Comparison of ENCODE assay signal across 11 cellular contexts in the genomic region with DNA sequence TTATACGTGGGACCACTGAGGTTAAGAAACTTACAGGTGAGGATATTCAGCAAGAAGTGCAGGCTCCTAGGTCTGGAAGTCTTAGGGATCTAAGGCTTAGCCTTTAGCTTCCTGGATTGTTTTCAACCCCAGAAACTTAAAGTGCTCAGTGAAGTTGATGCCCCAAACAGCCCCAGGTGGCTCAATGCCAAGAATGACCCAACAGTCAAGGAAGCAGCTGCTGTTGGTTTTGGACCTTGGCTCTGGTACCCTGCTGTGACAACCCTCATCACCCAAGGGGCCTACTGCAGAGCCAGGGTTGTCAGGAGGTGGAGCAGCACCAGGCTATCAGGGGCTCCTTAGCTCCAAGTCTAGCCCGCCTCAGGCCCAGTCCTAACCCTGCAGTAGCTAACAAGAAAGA. TPM values are rescaled to one million over a fixed set of nuclear protein-coding genes. Genes with fewer than 3 reads are reported as not detected.
DNase-seq lines count a peak whose midpoint lies in the region; ATAC-seq lines count a peak whose summit lies in the region.
"Had no signal": no experiment of that assay in that cellular context is flagged by ENCODE, and none has a peak within 500 bp of the region (broad histone marks: within the 10 kb centered on the region; RNA-seq: fewer than 3 reads in every experiment).

No MANE protein-coding gene starts in this region.

- H3K4me3 Mint-ChIP-seq in activated CD8-positive, alpha-beta memory T cell treated with anti-CD3 and anti-CD28 coated beads, Interleukin-2, amount 10 ng/mL, durations not matched to agents 7 days and 5 days: no peak overlapping the region
- no peak overlapping the region for H3K4me3 Mint-ChIP-seq in activated CD4-positive, alpha-beta memory T cell treated with anti-CD3 and anti-CD28 coated beads for 36 hours
- H3K4me3 Mint-ChIP-seq: brain, neural progenitor cell had no signal

- peak overlapping the region; percentile 86 for H3K27ac Mint-ChIP-seq in activated CD8-positive, alpha-beta memory T cell treated with anti-CD3 and anti-CD28 coated beads, Interleukin-2, amount 10 ng/mL, durations not matched to agents 7 days and 5 days
- peak overlapping the region; percentile 95 for H3K27ac Mint-ChIP-seq in activated CD4-positive, alpha-beta memory T cell treated with anti-CD3 and anti-CD28 coated beads for 36 hours
- H3K27ac Mint-ChIP-seq: brain, neural progenitor cell had no signal

- H3K9me3 Mint-ChIP-seq in activated CD8-positive, alpha-beta memory T cell treated with anti-CD3 and anti-CD28 coated beads, Interleukin-2, amount 10 ng/mL, durations not matched to agents 7 days and 5 days (ENCODE audit: low read depth): no peaks in the 10 kb centered on the region
- no peaks in the 10 kb centered on the region for H3K9me3 Mint-ChIP-seq in activated CD4-positive, alpha-beta memory T cell treated with anti-CD3 and anti-CD28 coated beads for 36 hours
- H3K9me3 Mint-ChIP-seq: brain, neural progenitor cell had no signal

- peak overlapping the region; percentile 23 for H3K4me2 ChIP-seq in skeletal muscle satellite cell (ENCODE audit: low read length)
- H3K4me2 ChIP-seq: neural progenitor cell had no signal

- H3K36me3 Mint-ChIP-seq in activated CD8-positive, alpha-beta memory T cell treated with anti-CD3 and anti-CD28 coated beads, Interleukin-2, amount 10 ng/mL, durations not matched to agents 7 days and 5 days: peaks cover 36% of the 10 kb centered on the region
- H3K36me3 Mint-ChIP-seq in activated CD4-positive, alpha-beta memory T cell treated with anti-CD3 and anti-CD28 coated beads for 36 hours: peaks cover 79% of the 10 kb centered on the region
- H3K36me3 Mint-ChIP-seq: brain, neural progenitor cell had no signal

- H3K27me3 Mint-ChIP-seq in activated CD8-positive, alpha-beta memory T cell treated with anti-CD3 and anti-CD28 coated beads, Interleukin-2, amount 10 ng/mL, durations not matched to agents 7 days and 5 days: no peaks in the 10 kb centered on the region
- no peaks in the 10 kb centered on the region for H3K27me3 Mint-ChIP-seq in activated CD4-positive, alpha-beta memory T cell treated with anti-CD3 and anti-CD28 coated beads for 36 hours

- H3K4me3 ChIP-seq in skeletal muscle satellite cell (ENCODE audit: low read length): no peak overlapping the region
- H3K4me3 ChIP-seq: neural progenitor cell had no signal

- intact Hi-C loops in activated CD4-positive, alpha-beta memory T cell treated with anti-CD3 and anti-CD28 coated beads for 36 hours (cut with micrococcal nuclease): loop anchor here (1.0 kb wide), 1 partner anchor 8 kb away; no protein-coding TSS in a partner anchor

- H3K9ac ChIP-seq in skeletal muscle satellite cell (ENCODE audit: low read depth, low read length): no peak overlapping the region
- H3K9ac ChIP-seq: neural progenitor cell had no signal

- peaks cover 24% of the 10 kb centered on the region for H3K4me1 ChIP-seq in skeletal muscle satellite cell (ENCODE audit: control insufficient read depth, insufficient read depth, low read length)
- H3K4me1 ChIP-seq: neural progenitor cell had no signal

- no peaks in the 10 kb centered on the region for H3K27me3 ChIP-seq in skeletal muscle satellite cell (ENCODE audit: control insufficient read depth, insufficient read depth, low read length)
- H3K27me3 ChIP-seq: neural progenitor cell had no signal

- H3K36me3 ChIP-seq in skeletal muscle satellite cell (ENCODE audit: insufficient read depth, low read length): no peaks in the 10 kb centered on the region
- H3K36me3 ChIP-seq: neural progenitor cell had no signal

- no peak for DNase-seq in activated CD8-positive, alpha-beta memory T cell treated with anti-CD3 and anti-CD28 coated beads, Interleukin-2, amount 10 ng/mL, durations not matched to agents 7 days and 5 days
- DNase-seq in activated CD8-positive, alpha-beta memory T cell treated with anti-CD3 and anti-CD28 coated beads, Interleukin-2, amount 50 U/mL, for 48 hours: no peak
- DNase-seq in activated CD4-positive, alpha-beta memory T cell treated with anti-CD3 and anti-CD28 coated beads for 36 hours: no peak
- DNase-seq in hippocampal formation (lab: John Stamatoyannopoulos, UW): no peak
- no peak for DNase-seq in stimulated activated CD4-positive, alpha-beta T cell treated with anti-CD3 and anti-CD28 coated beads, Interleukin-4, amount 100 ng/mL, for 4 hours
- DNase-seq: NCI-H446 treated with DMSO at 0.1 percent for 48 hours had no signal

- POLR2A ChIA-PET in activated CD4-positive, alpha-beta memory T cell treated with anti-CD3 and anti-CD28 coated beads for 36 hours (lab: Charles Lee): interaction anchor here (0.5 to 5.7 kb wide), 8 partner anchors 12 to 238 kb away, joined by 3 to 76 read pairs (median 11); partner anchors contain the start of genes SENP1 and VDR

- H3K4me1 Mint-ChIP-seq in activated CD8-positive, alpha-beta memory T cell treated with anti-CD3 and anti-CD28 coated beads, Interleukin-2, amount 10 ng/mL, durations not matched to agents 7 days and 5 days: peaks cover 82% of the 10 kb centered on the region
- peaks cover 85% of the 10 kb centered on the region for H3K4me1 Mint-ChIP-seq in activated CD4-positive, alpha-beta memory T cell treated with anti-CD3 and anti-CD28 coated beads for 36 hours (ENCODE audit: low read depth)
- H3K4me1 Mint-ChIP-seq: neural progenitor cell had no signal

- H3K9me3 ChIP-seq in skeletal muscle satellite cell (replicated peaks; ENCODE audit: low read length): no peaks in the 10 kb centered on the region

- CTCF ChIA-PET in activated CD8-positive, alpha-beta memory T cell treated with anti-CD3 and anti-CD28 coated beads, Interleukin-2, amount 10 ng/mL, durations not matched to agents 7 days and 5 days (lab: Charles Lee): interaction anchor here (0.7 to 5.8 kb wide), 8 partner anchors 17 to 96 kb away, joined by 3 to 34 read pairs (median 6); partner anchors contain the start of genes TMEM106C and VDR
- CTCF ChIA-PET in activated CD4-positive, alpha-beta memory T cell treated with anti-CD3 and anti-CD28 coated beads for 36 hours (lab: Charles Lee): interaction anchor here (0.7 to 3.0 kb wide), 9 partner anchors 11 to 126 kb away, joined by 3 to 14 read pairs (median 4); no protein-coding TSS in a partner anchor

- peak; percentile 17 for ATAC-seq in activated CD8-positive, alpha-beta memory T cell treated with anti-CD3 and anti-CD28 coated beads, Interleukin-2, amount 10 ng/mL, durations not matched to agents 7 days and 5 days
- ATAC-seq in HG02840 (IDR thresholded peaks at IDR 0.05; ENCODE audit: low FRiP score, unreplicated experiment) (peak; percentile 5), HG03469 (IDR thresholded peaks at IDR 0.05; ENCODE audit: unreplicated experiment) (no peak)

RNA-seq across cellular contexts. Expression of gene VDR, which starts 36.8 kb away (rescaled TPM):
- 10 to 100 TPM; 34.9 to 69.8 TPM for total RNA-seq in activated CD8-positive, alpha-beta memory T cell treated with anti-CD3 and anti-CD28 coated beads, Interleukin-2, amount 10 ng/mL, durations not matched to agents 7 days and 5 days
- total RNA-seq in activated CD4-positive, alpha-beta memory T cell treated with anti-CD3 and anti-CD28 coated beads for 36 hours: 100 to 1,000 TPM; 156 TPM
- 7.9 and 9.8 TPM in 2 replicates for total RNA-seq in skeletal muscle satellite cell (2012; rRNA removed)

RNA-seq across cellular contexts. Expression of gene HDAC7, which starts 48.3 kb away (rescaled TPM):
- 100 to 1,000 TPM; 226 to 284 TPM for total RNA-seq in activated CD8-positive, alpha-beta memory T cell treated with anti-CD3 and anti-CD28 coated beads, Interleukin-2, amount 10 ng/mL, durations not matched to agents 7 days and 5 days
- total RNA-seq in activated CD4-positive, alpha-beta memory T cell treated with anti-CD3 and anti-CD28 coated beads for 36 hours: 100 to 1,000 TPM; 257 to 280 TPM
- total RNA-seq in skeletal muscle satellite cell (2012; rRNA removed): 26.9 and 39.5 TPM in 2 replicates
